ENCODE assay signal across 16 cellular contexts in genomic region chr6:139129284-139129683, GRCh38. TPM values are rescaled to one million over a fixed set of nuclear protein-coding genes. Genes with fewer than 3 reads are reported as not detected.
DNase-seq lines count a peak whose midpoint lies in the region; ATAC-seq and TF ChIP-seq lines count a peak whose summit lies in the region.
"Had no signal": no experiment of that assay in that cellular context is flagged by ENCODE, and none has a peak within 500 bp of the region (broad histone marks: within the 10 kb centered on the region; RNA-seq: fewer than 3 reads in every experiment).

No MANE protein-coding gene starts in this region.

- H2AK5ac ChIP-seq in mesenchymal stem cell (ENCODE audit: low read length, severe bottlenecking): no peak overlapping the region
- H2AK5ac ChIP-seq in H9 (ENCODE audit: insufficient read length, low read length): no peak overlapping the region

- H2AFZ ChIP-seq in mesenchymal stem cell (ENCODE audit: low read depth, low read length) (no peak overlapping the region), H9 (ENCODE audit: low read length) (no peak overlapping the region)

- H3K9me3 ChIP-seq in adipocyte (ENCODE audit: control insufficient read depth, low read length): no peaks in the 10 kb centered on the region
- no peaks in the 10 kb centered on the region for H3K9me3 ChIP-seq in mesenchymal stem cell (ENCODE audit: control insufficient read depth, low read length)
- H3K9me3 ChIP-seq in body of pancreas: no peaks in the 10 kb centered on the region
- H3K9me3 ChIP-seq in H9 (ENCODE audit: control insufficient read depth, low read depth, low read length): no peaks in the 10 kb centered on the region
- H3K9me3 ChIP-seq: ascending aorta, SK-N-SH had no signal

- H3K4ac ChIP-seq in mesenchymal stem cell (ENCODE audit: low read depth in 1 of 2, low read length in 2 of 2) (no peak overlapping the region), H9 (ENCODE audit: low read depth, low read length) (no peak overlapping the region)

- no peak overlapping the region for H4K91ac ChIP-seq in mesenchymal stem cell (ENCODE audit: low read length)
- H4K91ac ChIP-seq in H9 (ENCODE audit: insufficient read length, low read depth, low read length): no peak overlapping the region

- H2BK15ac ChIP-seq in mesenchymal stem cell (ENCODE audit: low read depth, poor library complexity, severe bottlenecking) (no peak overlapping the region), H9 (ENCODE audit: low read depth, low read length) (no peak overlapping the region)

- H3K4me1 ChIP-seq in adipocyte (ENCODE audit: control insufficient read depth, insufficient read depth, low read length) (peaks cover 25% of the 10 kb centered on the region), mesenchymal stem cell (ENCODE audit: control insufficient read depth, insufficient read depth, low read depth, low read length) (peaks cover 1% of the 10 kb centered on the region), body of pancreas (peaks cover 8% of the 10 kb centered on the region), H9 (ENCODE audit: insufficient read depth, low read length) (no peaks in the 10 kb centered on the region)
- H3K4me1 ChIP-seq: ascending aorta had no signal

- H3K18ac ChIP-seq in mesenchymal stem cell (ENCODE audit: low read depth in 1 of 2, low read length in 2 of 2): no peak overlapping the region
- no peak overlapping the region for H3K18ac ChIP-seq in H9 (ENCODE audit: insufficient read length, low read depth, low read length)

- H3K9me3 Mint-ChIP-seq in H9: no peaks in the 10 kb centered on the region
- H3K9me3 Mint-ChIP-seq: activated B cell treated with CpG ODN at 0.5 μM for 24 hours had no signal

- no peaks in the 10 kb centered on the region for H4K20me1 ChIP-seq in H9 (ENCODE audit: control insufficient read depth, insufficient read depth, insufficient read length)

- H3K27me3 Mint-ChIP-seq in H9 (ENCODE audit: low read depth): no peaks in the 10 kb centered on the region; the same call in none of the 2 replicates
- H3K27me3 Mint-ChIP-seq: activated B cell treated with CpG ODN at 0.5 μM for 24 hours had no signal

- H3K14ac ChIP-seq in mesenchymal stem cell (ENCODE audit: low read length in 2 of 2) (no peak overlapping the region), H9 (ENCODE audit: insufficient read depth, low read length) (no peak overlapping the region)

- H3K23ac ChIP-seq in mesenchymal stem cell (ENCODE audit: low read length in 2 of 2): no peak overlapping the region
- no peak overlapping the region for H3K23ac ChIP-seq in H9 (ENCODE audit: insufficient read length, low read depth, low read length)

- TF ChIP-seq CTCF in AG09309 (IDR thresholded peaks at IDR 0.05; ENCODE audit: control insufficient read depth, insufficient read depth, low read depth, low read length, missing control alignments): no peak
- TF ChIP-seq CTCF in body of pancreas (IDR thresholded peaks at IDR 0.05): no peak
- no peak for TF ChIP-seq CTCF in omental fat pad (IDR thresholded peaks at IDR 0.05)
- TF ChIP-seq CTCF in H9 (conservative IDR thresholded peaks at IDR 0.05): no peak

- no peak overlapping the region for H4K5ac ChIP-seq in H9 (ENCODE audit: insufficient read length, low read depth, low read length)

- H3K9ac ChIP-seq in adipocyte (ENCODE audit: low read length) (no peak overlapping the region), mesenchymal stem cell (ENCODE audit: low read length) (no peak overlapping the region), H9 (ENCODE audit: extremely low read depth, insufficient read length, low read length) (no peak overlapping the region)
- H3K9ac ChIP-seq: SK-N-SH had no signal

- H3K4me2 ChIP-seq in mesenchymal stem cell (ENCODE audit: low read length, poor library complexity, severe bottlenecking): no peak overlapping the region
- no peak overlapping the region for H3K4me2 ChIP-seq in H9 (ENCODE audit: insufficient read depth, insufficient read length, low read length)
- H3K4me2 ChIP-seq: SK-N-SH had no signal

- no peak overlapping the region for H2BK12ac ChIP-seq in mesenchymal stem cell (ENCODE audit: low read length in 2 of 2)
- no peak overlapping the region for H2BK12ac ChIP-seq in H9 (ENCODE audit: insufficient read length, low read depth, low read length)

- no peak for TF ChIP-seq POLR2A in body of pancreas (IDR thresholded peaks at IDR 0.05)

- H2BK120ac ChIP-seq in mesenchymal stem cell (ENCODE audit: low read depth, low read length) (no peak overlapping the region), H9 (ENCODE audit: low read depth, low read length, poor library complexity, severe bottlenecking) (no peak overlapping the region)

- no peaks in the 10 kb centered on the region for H3K4me1 Mint-ChIP-seq in H9

- no peak overlapping the region for H3K56ac ChIP-seq in H9 (ENCODE audit: insufficient read length, low read depth, low read length)

- H3K4me3 Mint-ChIP-seq in H9: no peak overlapping the region
- H3K4me3 Mint-ChIP-seq: activated B cell treated with CpG ODN at 0.5 μM for 24 hours had no signal

- no peak overlapping the region for H3T11ph ChIP-seq in H9 (ENCODE audit: low read length)

- no peaks in the 10 kb centered on the region for H3K27me3 ChIP-seq in adipocyte (replicated peaks; ENCODE audit: control insufficient read depth, insufficient read depth, low read length)
- H3K27me3 ChIP-seq in mesenchymal stem cell (ENCODE audit: control insufficient read depth in 1 of 2, insufficient read depth in 1 of 2, low read length in 2 of 2): no peaks in the 10 kb centered on the region
- no peaks in the 10 kb centered on the region for H3K27me3 ChIP-seq in body of pancreas
- no peaks in the 10 kb centered on the region for H3K27me3 ChIP-seq in H9 (ENCODE audit: insufficient read depth, low read length)
- H3K27me3 ChIP-seq: ascending aorta had no signal

- no peak overlapping the region for H3K27ac ChIP-seq in mesenchymal stem cell (ENCODE audit: low read length, poor library complexity, severe bottlenecking)
- H3K27ac ChIP-seq in body of pancreas: no peak overlapping the region
- H3K27ac ChIP-seq in H9 (ENCODE audit: insufficient read length, low read depth, low read length): no peak overlapping the region
- H3K27ac ChIP-seq: ascending aorta had no signal

- H3K79me1 ChIP-seq in mesenchymal stem cell (replicated peaks; ENCODE audit: low read length, poor library complexity, severe bottlenecking) (no peaks in the 10 kb centered on the region), H9 (ENCODE audit: insufficient read depth, low read depth, low read length, poor library complexity, severe bottlenecking) (no peaks in the 10 kb centered on the region)

- H3K79me2 ChIP-seq in H9 (ENCODE audit: insufficient read depth, low read length): no peaks in the 10 kb centered on the region

- intact Hi-C loops in body of pancreas (cut with DNase I): no loop called here

- 33% methylated on average over 1 of the region's 1 CpG for WGBS in mesenchymal stem cell
- WGBS in body of pancreas, 2 donors: 91 to 93% methylated on average over 1 of the region's 1 CpG
- no CpG with 5 or more reads among the region's 1 CpG for WGBS in H9 (ENCODE audit: extremely low coverage, insufficient read length, low lambda C conversion rate)

- H2BK20ac ChIP-seq in H9 (ENCODE audit: low read depth, low read length, poor library complexity, severe bottlenecking): no peak overlapping the region

- DNase-seq in AG09309 (ENCODE audit: low read depth) (peak; percentile 51), ELF-1 (ENCODE audit: low read depth, low spot score) (peak; percentile 47), adipocyte (ENCODE audit: low read depth) (peak; percentile 13), mesenchymal stem cell (peak; percentile 75), body of pancreas (no peak), omental fat pad (ENCODE audit: low spot score) (no peak), H9 (no peak)
- DNase-seq: activated B cell treated with CpG ODN at 0.5 μM for 24 hours; activated T-cell treated with anti-CD3 and anti-CD28 coated beads, Interleukin-2, amount 50 U/mL, for 1 hour; C1 segment of cervical spinal cord; effector memory CD4-positive, alpha-beta T cell; SK-N-SH; stimulated activated CD4-positive, alpha-beta T cell treated with anti-CD3 and anti-CD28 coated beads, Interleukin-4, amount 100 ng/mL, for 1 hour; stimulated activated naive CD4-positive, alpha-beta T cell had no signal

- no peaks in the 10 kb centered on the region for H3K23me2 ChIP-seq in H9 (ENCODE audit: insufficient read length, low read depth, low read length, poor library complexity, severe bottlenecking)

- H3K36me3 ChIP-seq in adipocyte (ENCODE audit: control insufficient read depth, insufficient read depth, low read length, severe bottlenecking) (no peaks in the 10 kb centered on the region), mesenchymal stem cell (ENCODE audit: control insufficient read depth in 1 of 2, insufficient read depth in 2 of 2, low read depth in 1 of 2, low read length in 2 of 2) (no peaks in the 10 kb centered on the region), body of pancreas (replicated peaks in 1 of 2; ENCODE audit: insufficient read depth in 1 of 2, low read depth in 2 of 2) (no peaks in the 10 kb centered on the region)
- H3K36me3 ChIP-seq: ascending aorta had no signal

- ATAC-seq in body of pancreas (no peak), GM18520 (IDR thresholded peaks at IDR 0.05; ENCODE audit: unreplicated experiment) (no peak), omental fat pad (ENCODE audit: low FRiP score) (no peak)

- H4K8ac ChIP-seq in mesenchymal stem cell (ENCODE audit: low read length) (no peak overlapping the region), H9 (replicated peaks; ENCODE audit: insufficient read length, low read depth, low read length) (no peak overlapping the region)

- H3K36me3 Mint-ChIP-seq in H9 (ENCODE audit: insufficient read depth in 1 of 3, low read depth in 3 of 3): no peaks in the 10 kb centered on the region

- H3K27ac Mint-ChIP-seq in H9: no peak overlapping the region; a peak in 1 of 7 replicates
- H3K27ac Mint-ChIP-seq: activated B cell treated with CpG ODN at 0.5 μM for 24 hours had no signal

- no peak overlapping the region for H2BK5ac ChIP-seq in mesenchymal stem cell (ENCODE audit: low read depth, low read length, poor library complexity, severe bottlenecking)
- H2BK5ac ChIP-seq in H9 (ENCODE audit: insufficient read length, low read length): no peak overlapping the region

- H3K4me3 ChIP-seq in AG09309 (ENCODE audit: control insufficient read depth, low read depth, low read length): no peak overlapping the region
- H3K4me3 ChIP-seq in adipocyte (ENCODE audit: low read length): no peak overlapping the region
- H3K4me3 ChIP-seq in mesenchymal stem cell (ENCODE audit: insufficient read depth in 1 of 2, low read depth in 1 of 2, low read length in 2 of 2): no peak overlapping the region
- H3K4me3 ChIP-seq in body of pancreas: no peak overlapping the region
- H3K4me3 ChIP-seq: ascending aorta had no signal

RNA-seq across cellular contexts. Expression of gene HECA, which starts 5.6 kb away (rescaled TPM):
- 9.4 TPM for polyA plus RNA-seq in mesenchymal stem cell (2013, experiment 1 of 2)
- 9.6 TPM for polyA plus RNA-seq in mesenchymal stem cell (2013, experiment 2 of 2)
- 10 to 100 TPM; 14.2 to 16.1 TPM for total RNA-seq in body of pancreas
- total RNA-seq in omental fat pad: 10 to 100 TPM; 37.6 to 59.4 (median 45.2) TPM
- total RNA-seq in H9 (2021): 4.8 and 5.0 TPM in 2 replicates

Comparison
In these comparisons a context has a peak if more than half of its experiments do, and no peak if none do; other contexts are left out.
1. DNase-seq: peak in AG09309 (single experiment), ELF-1 (single experiment), adipocyte (single experiment) and mesenchymal stem cell (single experiment); none in body of pancreas (0 of 4), omental fat pad (single experiment) and H9 (single experiment).